In genomic region chr1:213983589-213984386, GRCh38 we compare ENCODE assay signal across 1 cellular context.
TF ChIP-seq lines count a peak whose summit lies in the region.

No MANE protein-coding gene starts in this region.

TF ChIP-seq in A549, 52 proteins besides CTCF, POLR2A, EP300 and RAD21 (continued from another document):
- TF ChIP-seq, protein P1, sequence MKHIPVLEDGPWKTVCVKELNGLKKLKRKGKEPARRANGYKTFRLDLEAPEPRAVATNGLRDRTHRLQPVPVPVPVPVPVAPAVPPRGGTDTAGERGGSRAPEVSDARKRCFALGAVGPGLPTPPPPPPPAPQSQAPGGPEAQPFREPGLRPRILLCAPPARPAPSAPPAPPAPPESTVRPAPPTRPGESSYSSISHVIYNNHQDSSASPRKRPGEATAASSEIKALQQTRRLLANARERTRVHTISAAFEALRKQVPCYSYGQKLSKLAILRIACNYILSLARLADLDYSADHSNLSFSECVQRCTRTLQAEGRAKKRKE (CRISPR knock-in tag; IDR thresholded peaks at IDR 0.05; ENCODE audit: low read depth): no peak
- TF ChIP-seq CBX8 (IDR thresholded peaks at IDR 0.05): no peak
- no peak for TF ChIP-seq HEYL (CRISPR knock-in tag; IDR thresholded peaks at IDR 0.05)
- no peak for TF ChIP-seq HDAC2 (IDR thresholded peaks at IDR 0.05)
